ENCODE assay signal across 24 cellular contexts in genomic region chr3:31433679-31433992, GRCh38.
A peak's percentile ranks its signal among the peaks of the same experiment; 100 is the strongest.
DNase-seq lines count a peak whose midpoint lies in the region; ATAC-seq, FAIRE-seq and TF ChIP-seq lines count a peak whose summit lies in the region.
"Had no signal": no experiment of that assay in that cellular context is flagged by ENCODE, and none has a peak within 500 bp of the region (broad histone marks: within the 10 kb centered on the region; RNA-seq: fewer than 3 reads in every experiment).

No MANE protein-coding gene starts in this region.

- TF ChIP-seq EP300 in HepG2 (IDR thresholded peaks at IDR 0.05; ENCODE audit: low read depth in 2 of 2, low read length in 2 of 2) = no peak
- TF ChIP-seq EP300 in HepG2 (CRISPR knock-in tag; IDR thresholded peaks at IDR 0.05; ENCODE audit: borderline replicate concordance) = no peak

- no peak for ATAC-seq in HepG2
- no peak for ATAC-seq in right lobe of liver
- ATAC-seq in HG02884 (IDR thresholded peaks at IDR 0.05; ENCODE audit: unreplicated experiment) = peak; percentile 69
- peak; percentile 51 for ATAC-seq in HG03521 (IDR thresholded peaks at IDR 0.05; ENCODE audit: unreplicated experiment)
- no peak for ATAC-seq in naive thymus-derived CD4-positive, alpha-beta T cell
- ATAC-seq: SK-N-SH treated with all-trans-retinoic acid at 6 μM for 48 hours had no signal

- H3K27ac Mint-ChIP-seq in naive thymus-derived CD4-positive, alpha-beta T cell = no peak overlapping the region
- H3K27ac Mint-ChIP-seq: B cell; CD4-positive, CD25-positive, alpha-beta regulatory T cell; IgD-negative memory B cell had no signal

- DNase-seq in HepG2 (ENCODE audit: low spot score) (no peak), right lobe of liver (no peak), T-helper 1 cell (no peak), D341Med (ENCODE audit: low spot score) (no peak), DMS79 treated with DMSO at 0.1 percent for 48 hours (lab: John Stamatoyannopoulos, UW) (no peak)
- no peak for DNase-seq in naive thymus-derived CD4-positive, alpha-beta T cell
- DNase-seq: CD4-positive, CD25-positive, alpha-beta regulatory T cell; DND-41; Kasumi-1; NCI-H1105; NCI-H1694; NCI-H345; NCI-H526 treated with DMSO at 0.1 percent for 48 hours; NK-92 treated with Interleukin-12 subunit alpha and Interleukin-12 subunit beta, amount 100 ng/mL, for 24 hours; OCI-M1; SHP77 treated with DMSO at 0.1 percent for 48 hours had no signal

- no peak overlapping the region for H3K4me3 Mint-ChIP-seq in naive thymus-derived CD4-positive, alpha-beta T cell
- H3K4me3 Mint-ChIP-seq: B cell; CD4-positive, CD25-positive, alpha-beta regulatory T cell had no signal

- H3K79me2 ChIP-seq in HepG2 (ENCODE audit: insufficient read depth, low read length) = no peaks in the 10 kb centered on the region

- peaks cover 7 to 43% (median 24%) of the 10 kb centered on the region in 11 donors for H3K9me3 Mint-ChIP-seq in naive thymus-derived CD4-positive, alpha-beta T cell

- no TSS peak for BruUV-seq in HepG2 (replicated peaks; lab: Mats Ljungman, UMichigan)

- no peaks in the 10 kb centered on the region for H3K27me3 Mint-ChIP-seq in naive thymus-derived CD4-positive, alpha-beta T cell

- POLR2A ChIA-PET in HepG2 (lab: Yijun Ruan, JAX) = no interaction called here
- POLR2A ChIA-PET in naive thymus-derived CD4-positive, alpha-beta T cell (lab: Charles Lee) = no interaction called here

- H3K36me3 Mint-ChIP-seq in naive thymus-derived CD4-positive, alpha-beta T cell = peaks cover 0 to 21% (median 19%) of the 10 kb centered on the region in 5 donors
- H3K36me3 Mint-ChIP-seq: CD4-positive, CD25-positive, alpha-beta regulatory T cell had no signal

- H3K36me3 ChIP-seq in HepG2 (replicated peaks in 1 of 2; ENCODE audit: control insufficient read depth in 1 of 2, insufficient read depth in 2 of 2, low read length in 2 of 2) (no peaks in the 10 kb centered on the region), right lobe of liver (no peaks in the 10 kb centered on the region)
- no peaks in the 10 kb centered on the region for H3K36me3 ChIP-seq in naive thymus-derived CD4-positive, alpha-beta T cell (ENCODE audit: control insufficient read depth in 2 of 3, insufficient read depth in 3 of 3, low read length in 3 of 3)

- intact Hi-C loops in HepG2 (cut with micrococcal nuclease; ENCODE audit: unreplicated experiment) (no loop called here), right lobe of liver (cut with DNase I) (no loop called here)
- intact Hi-C loops in naive thymus-derived CD4-positive, alpha-beta T cell (cut with micrococcal nuclease) = no loop called here

- H3K27ac ChIP-seq in HepG2 (ENCODE audit: extremely low read length, insufficient read depth, low read length) (no peak overlapping the region), right lobe of liver (no peak overlapping the region)
- H3K27ac ChIP-seq in naive thymus-derived CD4-positive, alpha-beta T cell (ENCODE audit: low read depth, low read length) = no peak overlapping the region
- H3K27ac ChIP-seq: 22Rv1 had no signal

- H4K20me1 ChIP-seq in HepG2 (ENCODE audit: insufficient read depth, low read length) = no peaks in the 10 kb centered on the region

- CTCF ChIA-PET in HepG2 (lab: Yijun Ruan, JAX; ENCODE audit: low intra/inter-chr PET ratio, low total read pairs) = no interaction called here
- CTCF ChIA-PET in naive thymus-derived CD4-positive, alpha-beta T cell (lab: Charles Lee) = interaction anchor here (0.6 kb wide), 1 partner anchor 206 kb away, joined by 3 read pairs; no protein-coding TSS in a partner anchor

- no peak overlapping the region for H3K9ac ChIP-seq in HepG2 (ENCODE audit: insufficient read depth, low read depth, low read length)

- H3K9me3 ChIP-seq in HepG2 (ENCODE audit: low read length) (peaks cover 15% of the 10 kb centered on the region), right lobe of liver (no peaks in the 10 kb centered on the region)
- peaks cover 0 to 11% (median 0%) of the 10 kb centered on the region in 3 experiments for H3K9me3 ChIP-seq in naive thymus-derived CD4-positive, alpha-beta T cell (ENCODE audit: control insufficient read depth in 2 of 3, low read length in 3 of 3)

- peaks cover 0 to 1% of the 10 kb centered on the region in 2 experiments; a peak in 1 of 5 replicates for H3K27me3 ChIP-seq in HepG2 (ENCODE audit: control insufficient read depth in 1 of 2, insufficient read depth in 2 of 2, low read length in 2 of 2)
- H3K27me3 ChIP-seq in right lobe of liver = no peaks in the 10 kb centered on the region
- no peaks in the 10 kb centered on the region for H3K27me3 ChIP-seq in naive thymus-derived CD4-positive, alpha-beta T cell (ENCODE audit: control insufficient read depth in 2 of 2, insufficient read depth in 2 of 2, low read length in 2 of 2)

- 0 out of 2 replicates have a peak overlapping the region, but pooled peaks have one; percentile 7 for H3K4me2 ChIP-seq in HepG2 (ENCODE audit: low read depth, low read length)

- no peak for TF ChIP-seq CTCF in HepG2 (CRISPR knock-in tag; IDR thresholded peaks at IDR 0.05)
- TF ChIP-seq CTCF in right lobe of liver (IDR thresholded peaks at IDR 0.05) = no peak

- peaks cover 7% of the 10 kb centered on the region for H3K4me1 ChIP-seq in HepG2 (ENCODE audit: insufficient read depth, low read length)
- no peaks in the 10 kb centered on the region for H3K4me1 ChIP-seq in right lobe of liver
- H3K4me1 ChIP-seq in naive thymus-derived CD4-positive, alpha-beta T cell (ENCODE audit: control insufficient read depth in 2 of 2, insufficient read depth in 2 of 2, low read length in 2 of 2) = no peaks in the 10 kb centered on the region

- H2AFZ ChIP-seq in HepG2 (ENCODE audit: low read length) = no peak overlapping the region

- TF ChIP-seq POLR2A in HepG2 (IDR thresholded peaks at IDR 0.05; ENCODE audit: insufficient read depth in 1 of 2, low read depth in 2 of 2, low read length in 2 of 2) (no peak), right lobe of liver (IDR thresholded peaks at IDR 0.05) (no peak)

- FAIRE-seq in HepG2 (lab: Jason Lieb, UNC) = no peak
- FAIRE-seq: G401.6, H1 had no signal

- peaks cover 0 to 5% (median 0%) of the 10 kb centered on the region in 7 donors for H3K4me1 Mint-ChIP-seq in naive thymus-derived CD4-positive, alpha-beta T cell
- H3K4me1 Mint-ChIP-seq: B cell, IgD-negative memory B cell had no signal

- in situ Hi-C loops in HepG2 (cut with HindIII; ENCODE audit: extremely low pct_ligation_motif_present, low pct_unique_long_range_greater_than_20kb) = no loop called here

- no peak overlapping the region for H3K4me3 ChIP-seq in HepG2 (replicated peaks in 1 of 3; ENCODE audit: insufficient read depth in 1 of 3, low read depth in 2 of 3, low read length in 3 of 3)
- H3K4me3 ChIP-seq in right lobe of liver = no peak overlapping the region
- no peak overlapping the region for H3K4me3 ChIP-seq in naive thymus-derived CD4-positive, alpha-beta T cell (ENCODE audit: low read length)

- no peak for TF ChIP-seq RAD21 in HepG2 (CRISPR knock-in tag; IDR thresholded peaks at IDR 0.05)

TF ChIP-seq in HepG2, 621 proteins besides CTCF, POLR2A, EP300 and RAD21 (continues in another document):
- TF ChIP-seq DR1 (CRISPR knock-in tag; IDR thresholded peaks at IDR 0.05) = no peak
- no peak for TF ChIP-seq ZNF878 (CRISPR knock-in tag; IDR thresholded peaks at IDR 0.05)
- no peak for TF ChIP-seq ZBTB21 (CRISPR knock-in tag; IDR thresholded peaks at IDR 0.05)
- TF ChIP-seq SMARCC2 (IDR thresholded peaks at IDR 0.05) = no peak
- no peak for TF ChIP-seq STAT6 (CRISPR knock-in tag; IDR thresholded peaks at IDR 0.05; ENCODE audit: borderline replicate concordance)
- TF ChIP-seq BCL6 (CRISPR knock-in tag; IDR thresholded peaks at IDR 0.05) = no peak
- no peak for TF ChIP-seq ARNT2 (CRISPR knock-in tag; IDR thresholded peaks at IDR 0.05; ENCODE audit: low read depth)
- no peak for TF ChIP-seq SUZ12 (IDR thresholded peaks at IDR 0.05; ENCODE audit: low read depth, low read length)
- no peak for TF ChIP-seq ZBTB43 (CRISPR knock-in tag; conservative IDR thresholded peaks at IDR 0.05)

Comparison
In these comparisons a context has a peak if more than half of its experiments do, and no peak if none do; other contexts are left out.
1. ATAC-seq: peak in HG02884 (single experiment) and HG03521 (single experiment); none in HepG2 (single experiment), right lobe of liver (0 of 4) and naive thymus-derived CD4-positive, alpha-beta T cell (single experiment).